Comparison of ENCODE assay signal across 18 cellular contexts in the genomic region with DNA sequence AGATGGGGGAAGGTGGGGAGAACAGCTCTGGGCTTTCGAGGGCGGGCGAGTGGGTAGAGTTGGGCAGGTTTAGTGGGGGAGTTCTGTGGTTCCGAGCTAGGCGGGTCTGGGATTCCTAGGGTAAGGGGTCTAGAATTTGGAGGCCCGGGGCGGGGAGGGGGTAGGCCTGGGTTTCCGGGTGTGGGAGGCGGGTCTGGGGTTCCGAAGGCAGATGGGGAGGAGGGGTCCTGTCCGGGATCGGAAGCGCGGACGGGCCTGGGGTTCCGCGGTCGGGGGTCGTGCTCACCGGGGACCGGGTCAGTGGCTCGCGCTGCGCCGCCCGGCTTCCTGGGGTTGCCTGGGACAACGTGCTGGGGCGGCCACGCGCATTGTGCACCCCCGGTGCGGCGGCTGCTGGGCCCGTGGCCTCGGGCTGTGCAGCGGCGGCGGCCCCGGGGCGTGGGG. TPM values are rescaled to one million over a fixed set of nuclear protein-coding genes. Genes with fewer than 3 reads are reported as not detected.
A peak's percentile ranks its signal among the peaks of the same experiment; 100 is the strongest.
DNase-seq lines count a peak whose midpoint lies in the region; ATAC-seq and TF ChIP-seq lines count a peak whose summit lies in the region.
"Had no signal": no experiment of that assay in that cellular context is flagged by ENCODE, and none has a peak within 500 bp of the region (broad histone marks: within the 10 kb centered on the region; RNA-seq: fewer than 3 reads in every experiment).

A gene (minus strand): TSS at position 431 of the 444 bp plus-strand sequence.

- H3K36me3 ChIP-seq in HUES6 (ENCODE audit: control insufficient read depth, insufficient read depth, low read length) (no peaks in the 10 kb centered on the region), mesenchymal stem cell (ENCODE audit: control insufficient read depth in 1 of 2, insufficient read depth in 2 of 2, low read depth in 1 of 2, low read length in 2 of 2) (no peaks in the 10 kb centered on the region)

- no peak within 1 kb of the TSS for H2BK120ac ChIP-seq in mesenchymal stem cell (ENCODE audit: low read depth, low read length)

- no peak within 1 kb of the TSS for H2AFZ ChIP-seq in mesenchymal stem cell (ENCODE audit: low read depth, low read length)

- peak within 1 kb of the TSS in 1 of 2 experiments; percentile 69 for H3K18ac ChIP-seq in mesenchymal stem cell (ENCODE audit: low read depth in 1 of 2, low read length in 2 of 2)

- H4K91ac ChIP-seq in mesenchymal stem cell (ENCODE audit: low read length): no peak within 1 kb of the TSS

- H3K4me3 ChIP-seq in HUES6 (ENCODE audit: low read depth, low read length): peak within 1 kb of the TSS; percentile 68
- no peak within 1 kb of the TSS for H3K4me3 ChIP-seq in mesenchymal stem cell (ENCODE audit: insufficient read depth in 1 of 2, low read depth in 1 of 2, low read length in 2 of 2)

- H3K27me3 ChIP-seq in HUES6 (ENCODE audit: control insufficient read depth, insufficient read depth, low read length) (peaks cover 15% of the 10 kb centered on the region), mesenchymal stem cell (ENCODE audit: control insufficient read depth in 1 of 2, insufficient read depth in 1 of 2, low read length in 2 of 2) (peaks cover 35 to 56% of the 10 kb centered on the region in 2 experiments)

- DNase-seq in mesenchymal stem cell (no peak), hepatic stellate cell (ENCODE audit: low spot score) (no peak), NCI-H1417 treated with DMSO at 0.1 percent for 48 hours (lab: John Stamatoyannopoulos, UW) (no peak)
- DNase-seq in stimulated activated naive B cell treated with anti-CD40 and anti-IgM and Interleukin-4, amounts not matched to agents 10 μg/mL and 1 μg/mL and 100 μg/mL, for 72 hours: no peak
- DNase-seq in T-helper 2 cell treated with Interferon-gamma antibody and Interleukin-4, amounts not matched to agents 5 μg/mL and 100 μg/mL, for 36 hours (ENCODE audit: low spot score): no peak
- no peak for DNase-seq in activated CD8-positive, alpha-beta memory T cell treated with anti-CD3 and anti-CD28 coated beads for 24 hours
- DNase-seq: activated CD4-positive, alpha-beta T cell treated with anti-CD3 and anti-CD28 coated beads for 4 hours; activated T-cell treated with anti-CD3 and anti-CD28 coated beads, Interleukin-2, amount 50 U/mL, for 48 hours; GDM1; MV-4-11; naive thymus-derived CD8-positive, alpha-beta T cell; NCI-H226; OCI-M1; small intestine had no signal

- no peak within 1 kb of the TSS for H2BK12ac ChIP-seq in mesenchymal stem cell (ENCODE audit: low read length in 2 of 2)

- no peak within 1 kb of the TSS for H3K27ac ChIP-seq in HUES6 (ENCODE audit: low read depth, low read length)
- no peak within 1 kb of the TSS for H3K27ac ChIP-seq in mesenchymal stem cell (ENCODE audit: low read length, poor library complexity, severe bottlenecking)

- H3K79me1 ChIP-seq in mesenchymal stem cell (replicated peaks; ENCODE audit: low read length, poor library complexity, severe bottlenecking): no peaks in the 10 kb centered on the region

- peak within 1 kb of the TSS in 1 of 5 experiments; percentile 93 for H3K27ac Mint-ChIP-seq in brain
- peak within 1 kb of the TSS; percentile 25 for H3K27ac Mint-ChIP-seq in stimulated activated naive B cell treated with anti-CD40 and anti-IgM and Interleukin-4, amounts not matched to agents 10 μg/mL and 1 μg/mL and 100 μg/mL, for 72 hours
- no peak within 1 kb of the TSS for H3K27ac Mint-ChIP-seq in T-helper 2 cell treated with Interferon-gamma antibody and Interleukin-4, amounts not matched to agents 5 μg/mL and 100 μg/mL, for 36 hours
- H3K27ac Mint-ChIP-seq: naive thymus-derived CD8-positive, alpha-beta T cell; T-helper 1 cell treated with Interleukin-12 subunit alpha and Interleukin-12 subunit beta and Interleukin-4 antibody, amounts not matched to agents 30 μg/mL and 1 μg/mL, for 36 hours had no signal

- H3K23ac ChIP-seq in mesenchymal stem cell (ENCODE audit: low read length in 2 of 2): no peak within 1 kb of the TSS

- H3K4me2 ChIP-seq in mesenchymal stem cell (ENCODE audit: low read length, poor library complexity, severe bottlenecking): peak within 1 kb of the TSS; percentile 5

- H2BK5ac ChIP-seq in mesenchymal stem cell (ENCODE audit: low read depth, low read length, poor library complexity, severe bottlenecking): no peak within 1 kb of the TSS

- H3K4ac ChIP-seq in mesenchymal stem cell (ENCODE audit: low read depth in 1 of 2, low read length in 2 of 2): no peak within 1 kb of the TSS

- no peak within 1 kb of the TSS for H3K9ac ChIP-seq in HUES6 (ENCODE audit: low read length)
- H3K9ac ChIP-seq in mesenchymal stem cell (ENCODE audit: low read length): no peak within 1 kb of the TSS

- H3K14ac ChIP-seq in mesenchymal stem cell (ENCODE audit: low read length in 2 of 2): peak within 1 kb of the TSS in 1 of 2 experiments; percentile 20

- peak within 1 kb of the TSS in 3 of 5 experiments; percentile 45 to 78 (median 72) for H3K4me3 Mint-ChIP-seq in brain
- peak within 1 kb of the TSS; percentile 36 to 65 for H3K4me3 Mint-ChIP-seq in stimulated activated naive B cell treated with anti-CD40 and anti-IgM and Interleukin-4, amounts not matched to agents 10 μg/mL and 1 μg/mL and 100 μg/mL, for 72 hours
- H3K4me3 Mint-ChIP-seq in T-helper 2 cell treated with Interferon-gamma antibody and Interleukin-4, amounts not matched to agents 5 μg/mL and 100 μg/mL, for 36 hours: no peak within 1 kb of the TSS
- H3K4me3 Mint-ChIP-seq: T-helper 1 cell treated with Interleukin-12 subunit alpha and Interleukin-12 subunit beta and Interleukin-4 antibody, amounts not matched to agents 30 μg/mL and 1 μg/mL, for 36 hours had no signal

- TF ChIP-seq CTCF in brain (conservative IDR thresholded peaks at IDR 0.05): no peak

- H2AK5ac ChIP-seq in mesenchymal stem cell (ENCODE audit: low read length, severe bottlenecking): no peak within 1 kb of the TSS

- H4K8ac ChIP-seq in mesenchymal stem cell (ENCODE audit: low read length): peak within 1 kb of the TSS; percentile 19

- H3K4me1 ChIP-seq in HUES6 (ENCODE audit: control insufficient read depth, insufficient read depth, low read length): no peaks in the 10 kb centered on the region; the same call in 1 of the 2 replicates
- peaks cover 12% of the 10 kb centered on the region for H3K4me1 ChIP-seq in mesenchymal stem cell (ENCODE audit: control insufficient read depth, insufficient read depth, low read depth, low read length)

- no peak for ATAC-seq in stimulated activated naive B cell treated with anti-CD40 and anti-IgM and Interleukin-4, amounts not matched to agents 10 μg/mL and 1 μg/mL and 100 μg/mL, for 72 hours (replicated peaks)

- no peak within 1 kb of the TSS for H2BK15ac ChIP-seq in mesenchymal stem cell (ENCODE audit: low read depth, poor library complexity, severe bottlenecking)

- H3K9me3 Mint-ChIP-seq in brain: peaks cover 5 to 15% (median 10%) of the 10 kb centered on the region in 5 experiments
- H3K9me3 Mint-ChIP-seq in stimulated activated naive B cell treated with anti-CD40 and anti-IgM and Interleukin-4, amounts not matched to agents 10 μg/mL and 1 μg/mL and 100 μg/mL, for 72 hours: peaks cover 6% of the 10 kb centered on the region in 2 donors
- peaks cover 6% of the 10 kb centered on the region for H3K9me3 Mint-ChIP-seq in T-helper 2 cell treated with Interferon-gamma antibody and Interleukin-4, amounts not matched to agents 5 μg/mL and 100 μg/mL, for 36 hours

- H3K4me1 Mint-ChIP-seq in brain: peaks cover 15% of the 10 kb centered on the region
- peaks cover 7 to 24% of the 10 kb centered on the region in 2 donors for H3K4me1 Mint-ChIP-seq in stimulated activated naive B cell treated with anti-CD40 and anti-IgM and Interleukin-4, amounts not matched to agents 10 μg/mL and 1 μg/mL and 100 μg/mL, for 72 hours
- no peaks in the 10 kb centered on the region for H3K4me1 Mint-ChIP-seq in T-helper 2 cell treated with Interferon-gamma antibody and Interleukin-4, amounts not matched to agents 5 μg/mL and 100 μg/mL, for 36 hours (ENCODE audit: low read depth)

- WGBS in mesenchymal stem cell: 49% methylated on average over 34 of the region's 40 CpGs

- peaks cover 10% of the 10 kb centered on the region for H3K27me3 Mint-ChIP-seq in brain
- H3K27me3 Mint-ChIP-seq in stimulated activated naive B cell treated with anti-CD40 and anti-IgM and Interleukin-4, amounts not matched to agents 10 μg/mL and 1 μg/mL and 100 μg/mL, for 72 hours: peaks cover 51 to 53% of the 10 kb centered on the region in 2 donors
- H3K27me3 Mint-ChIP-seq in T-helper 2 cell treated with Interferon-gamma antibody and Interleukin-4, amounts not matched to agents 5 μg/mL and 100 μg/mL, for 36 hours (ENCODE audit: low read depth): peaks cover 20% of the 10 kb centered on the region

- no peaks in the 10 kb centered on the region for H3K36me3 Mint-ChIP-seq in brain
- peaks cover 0 to 4% of the 10 kb centered on the region in 2 donors for H3K36me3 Mint-ChIP-seq in stimulated activated naive B cell treated with anti-CD40 and anti-IgM and Interleukin-4, amounts not matched to agents 10 μg/mL and 1 μg/mL and 100 μg/mL, for 72 hours
- H3K36me3 Mint-ChIP-seq in T-helper 2 cell treated with Interferon-gamma antibody and Interleukin-4, amounts not matched to agents 5 μg/mL and 100 μg/mL, for 36 hours (ENCODE audit: low read depth): no peaks in the 10 kb centered on the region

- H3K9me3 ChIP-seq in HUES6 (ENCODE audit: control insufficient read depth, insufficient read depth, low read depth, low read length) (peaks cover 3% of the 10 kb centered on the region; the same call in 1 of the 2 replicates), mesenchymal stem cell (ENCODE audit: control insufficient read depth, low read length) (peaks cover 13% of the 10 kb centered on the region)

RNA-seq across cellular contexts. Expression of the gene that starts here (rescaled TPM):
- not detected for polyA plus RNA-seq in brain (ENCODE audit: insufficient read depth, low read depth, low replicate concordance)
- not detected for polyA plus RNA-seq in mesenchymal stem cell (2013, experiment 1 of 2)
- polyA plus RNA-seq in mesenchymal stem cell (2013, experiment 2 of 2): not detected
- polyA plus RNA-seq: keratinocyte; naive thymus-derived CD8-positive, alpha-beta T cell; small intestine had no signal
